In the genomic region with DNA sequence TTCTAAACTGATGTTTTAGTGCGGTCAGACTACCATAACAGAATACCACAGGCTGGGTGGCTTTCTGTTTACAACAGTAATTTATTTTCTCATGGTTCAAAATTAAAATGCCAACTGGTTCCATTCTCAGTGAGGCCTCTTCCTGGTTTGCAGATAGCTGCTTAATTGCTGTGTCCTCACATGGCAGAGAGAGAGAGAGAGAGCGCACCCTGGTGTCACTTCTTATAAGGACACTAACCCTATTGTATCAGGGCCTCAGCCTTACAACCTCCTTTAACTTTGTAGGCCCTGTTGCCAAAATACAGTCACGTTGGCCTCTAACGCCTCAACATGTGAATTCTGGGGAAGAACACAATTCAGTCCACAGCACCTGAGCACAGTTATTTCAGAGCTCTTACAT, we compare ENCODE assay signal across 8 cellular contexts. TPM values are rescaled to one million over a fixed set of nuclear protein-coding genes. Genes with fewer than 3 reads are reported as not detected.
DNase-seq lines count a peak whose midpoint lies in the region; ATAC-seq and TF ChIP-seq lines count a peak whose summit lies in the region.

No MANE protein-coding gene starts in this region.

- DNase-seq in AG04449 (ENCODE audit: low read depth, low spot score) (no peak), NCI-H446 treated with DMSO at 0.1 percent for 48 hours (lab: John Stamatoyannopoulos, UW) (peak; percentile 24), dermis blood vessel endothelial cell (peak; percentile 52), testis (peak; percentile 45), GM19238 (ENCODE audit: insufficient read length, low spot score) (no peak), NCI-H2196 treated with DMSO at 0.1 percent for 48 hours (lab: John Stamatoyannopoulos, UW; ENCODE audit: unreplicated experiment) (no peak)

- CTCF ChIA-PET in AG04449 (lab: Yijun Ruan, JAX) = interaction anchor here (0.7 to 0.8 kb wide), 2 partner anchors 14 to 49 kb away, joined by 3 read pairs; no protein-coding TSS in a partner anchor

- WGBS in testis, 2 donors = 82 to 86% methylated on average over 4 of the region's 4 CpGs

- no peaks in the 10 kb centered on the region for H3K9me3 ChIP-seq in testis

- no peaks in the 10 kb centered on the region for H3K27me3 ChIP-seq in testis

- no peak overlapping the region for H3K27ac ChIP-seq in testis

- peak; percentile 98 for ATAC-seq in HG02870 (IDR thresholded peaks at IDR 0.05; ENCODE audit: unreplicated experiment)

- no peak for TF ChIP-seq POLR2A in testis (IDR thresholded peaks at IDR 0.05)

- TF ChIP-seq CTCF in AG04449 (IDR thresholded peaks at IDR 0.05; ENCODE audit: insufficient read depth, low read length, missing control alignments) = peak; percentile 30
- peak; percentile 49; the same call in 1 of the 2 replicates for TF ChIP-seq CTCF in GM12875 (IDR thresholded peaks at IDR 0.05; ENCODE audit: borderline replicate concordance, insufficient read depth, low read depth, low read length)
- TF ChIP-seq CTCF in testis (IDR thresholded peaks at IDR 0.05) = no peak

- H3K4me3 ChIP-seq in AG04449 (ENCODE audit: low read depth, low read length) = no peak overlapping the region
- H3K4me3 ChIP-seq in GM12875 (ENCODE audit: low read depth, low read length) = no peak overlapping the region
- H3K4me3 ChIP-seq in testis = no peak overlapping the region

- intact Hi-C loops in testis (cut with DNase I; ENCODE audit: low total_unique reads) = no loop called here

- no peaks in the 10 kb centered on the region for H3K4me1 ChIP-seq in testis

- no peaks in the 10 kb centered on the region for H3K36me3 ChIP-seq in testis (ENCODE audit: low read depth, missing control alignments)

- POLR2A ChIA-PET in AG04449 (lab: Yijun Ruan, JAX) = no interaction called here

RNA-seq across cellular contexts. Expression of a gene that starts 37.5 kb away (rescaled TPM):
- total RNA-seq in dermis blood vessel endothelial cell = not detected in 2 replicates
- 10 to 100 TPM; 37.4 to 40.3 TPM for total RNA-seq in testis
- polyA plus RNA-seq in testis (ENCODE audit: insufficient read depth, low read depth, low replicate concordance) = 28.1 TPM

Comparison
In these comparisons a context has a peak if more than half of its experiments do, and no peak if none do; other contexts are left out.
1. DNase-seq: peak in NCI-H446 treated with DMSO at 0.1 percent for 48 hours (single experiment), dermis blood vessel endothelial cell (single experiment) and testis (single experiment); none in AG04449 (single experiment), GM19238 (single experiment) and NCI-H2196 treated with DMSO at 0.1 percent for 48 hours (single experiment).
2. CTCF ChIP-seq: peak in AG04449 (single experiment) and GM12875 (single experiment); none in testis (0 of 3).
3. RNA of a gene that starts 37.5 kb away (total RNA-seq): 37.4 to 40.3 TPM in testis; not detected in dermis blood vessel endothelial cell; every median in the first group is over 10 times any median in the second.